7 cellular contexts compared by ENCODE assay signal in genomic region chr7:155814569-155815276, GRCh38. TPM values are rescaled to one million over a fixed set of nuclear protein-coding genes. Genes with fewer than 3 reads are reported as not detected.
"Had no signal": no experiment of that assay in that cellular context is flagged by ENCODE, and none has a peak within 500 bp of the region (broad histone marks: within the 10 kb centered on the region; RNA-seq: fewer than 3 reads in every experiment).

No MANE protein-coding gene starts in this region.

- H3K36me3 ChIP-seq: breast epithelium, sigmoid colon, thoracic aorta had no signal

- H3K4me3 ChIP-seq: breast epithelium, psoas muscle, sigmoid colon, thoracic aorta had no signal

- H3K9me3 ChIP-seq: breast epithelium, psoas muscle, sigmoid colon, thoracic aorta had no signal

- H3K27ac ChIP-seq: breast epithelium, psoas muscle, sigmoid colon, thoracic aorta had no signal

- DNase-seq: psoas muscle, sigmoid colon had no signal

RNA-seq across cellular contexts. Expression of gene SHH, which starts 2.5 kb away (rescaled TPM):
- total RNA-seq: breast epithelium; fibroblast of villous mesenchyme; natural killer cell treated with Interleukin-12 subunit alpha and Interleukin-12 subunit beta and Interleukin-15 and Interleukin-18, amount 100 ng/mL, for 72 hours; omental fat pad; psoas muscle; sigmoid colon had no signal
